Comparison of ENCODE assay signal across 21 cellular contexts in genomic region chr5:110040178-110040577, GRCh38.
A peak's percentile ranks its signal among the peaks of the same experiment; 100 is the strongest.
DNase-seq lines count a peak whose midpoint lies in the region; ATAC-seq and TF ChIP-seq lines count a peak whose summit lies in the region.
"Had no signal": no experiment of that assay in that cellular context is flagged by ENCODE, and none has a peak within 500 bp of the region (broad histone marks: within the 10 kb centered on the region; RNA-seq: fewer than 3 reads in every experiment).

No MANE protein-coding gene starts in this region.

- H4K8ac ChIP-seq in mesendoderm (ENCODE audit: low read depth, low read length) = no peak overlapping the region

- no peak overlapping the region for H3K4me2 ChIP-seq in KMS-11
- H3K4me2 ChIP-seq in mesendoderm (ENCODE audit: low read length) = no peak overlapping the region
- H3K4me2 ChIP-seq: hepatocyte had no signal

- no peak overlapping the region for H3K4ac ChIP-seq in mesendoderm (ENCODE audit: low read depth, low read length)

- DNase-seq in ELR (ENCODE audit: low read depth) = peak; percentile 27
- DNase-seq in chondrocyte (ENCODE audit: low spot score) = no peak
- DNase-seq in mesendoderm = peak; percentile 20
- DNase-seq in HEK293T (ENCODE audit: extremely low spot score) = no peak
- DNase-seq in heart right ventricle = no peak
- no peak for DNase-seq in T-cell
- no peak for DNase-seq in GM03348 (ENCODE audit: low spot score)
- DNase-seq: Calu3, caudate nucleus, esophagus squamous epithelium, kidney, mesenchymal stem cell, NCI-H1105, NCI-H2081 treated with DMSO at 0.1 percent for 48 hours, NCI-H510A treated with DMSO at 0.1 percent for 48 hours, SHP77 had no signal

- H3K4me3 ChIP-seq in KMS-11 (IDR thresholded peaks at IDR 0.05; ENCODE audit: insufficient read depth, low read depth, low read length) (no peak overlapping the region), mesendoderm (ENCODE audit: low read length) (no peak overlapping the region), heart right ventricle (no peak overlapping the region)
- H3K4me3 ChIP-seq: esophagus squamous epithelium, hepatocyte had no signal

- H3K27me3 Mint-ChIP-seq in chondrocyte (ENCODE audit: low read depth) (no peaks in the 10 kb centered on the region), T-cell (no peaks in the 10 kb centered on the region)

- intact Hi-C loops in heart right ventricle (cut with DNase I) = no loop called here

- no peak overlapping the region for H2BK15ac ChIP-seq in mesendoderm (replicated peaks; ENCODE audit: low read depth)

- H3K23ac ChIP-seq in mesendoderm (ENCODE audit: low read length) = no peak overlapping the region

- POLR2A ChIA-PET in HEK293T (lab: Yijun Ruan, JAX) (no interaction called here), T-cell (lab: Charles Lee) (no interaction called here)

- no peaks in the 10 kb centered on the region for H3K79me2 ChIP-seq in KMS-11 (ENCODE audit: insufficient read depth, low read depth)
- H3K79me2 ChIP-seq in mesendoderm (ENCODE audit: control insufficient read depth, insufficient read depth, low read length) = no peaks in the 10 kb centered on the region
- H3K79me2 ChIP-seq: hepatocyte had no signal

- H3K9me3 Mint-ChIP-seq in chondrocyte (ENCODE audit: low read depth) (peaks cover 27% of the 10 kb centered on the region), T-cell (peaks cover 19 to 31% (median 26%) of the 10 kb centered on the region in 3 donors)

- H2AFZ ChIP-seq in KMS-11 (ENCODE audit: low read depth) = no peak overlapping the region
- H2AFZ ChIP-seq: hepatocyte had no signal

- H3K9ac ChIP-seq in KMS-11 = no peak overlapping the region
- no peak overlapping the region for H3K9ac ChIP-seq in mesendoderm (ENCODE audit: low read length)

- no CpG with 5 or more reads among the region's 2 CpGs for WGBS in mesendoderm (ENCODE audit: extremely low coverage, insufficient coverage, low lambda C conversion rate)
- WGBS in heart right ventricle, 2 donors = 93 to 94% methylated on average over 2 of the region's 2 CpGs

- no peak overlapping the region for H2AK5ac ChIP-seq in mesendoderm (ENCODE audit: low read length)

- no peak overlapping the region for H2BK120ac ChIP-seq in mesendoderm (ENCODE audit: low read depth, low read length)

- no peak overlapping the region for H3K4me3 Mint-ChIP-seq in chondrocyte (ENCODE audit: unreplicated experiment)
- no peak overlapping the region for H3K4me3 Mint-ChIP-seq in T-cell
- H3K4me3 Mint-ChIP-seq: activated T-helper 1 cell treated with anti-CD3 and anti-CD28 coated beads, Interleukin-12 subunit alpha, Interleukin-12 subunit beta, Interleukin-2, Interleukin-4 antibody, amounts not matched to agents 30 ng/mL and 10 ng/mL and 1 ng/mL, durations not matched to agents 14 hours and 24 hours and 36 hours; natural killer cell treated with Interleukin-12 subunit alpha and Interleukin-12 subunit beta and Interleukin-15 and Interleukin-18, amount 100 ng/mL, for 72 hours; T-helper 1 cell treated with Interleukin-12 subunit alpha and Interleukin-12 subunit beta and Interleukin-4 antibody, amounts not matched to agents 30 μg/mL and 1 μg/mL, for 36 hours had no signal

- no peaks in the 10 kb centered on the region for H3K36me3 ChIP-seq in KMS-11 (ENCODE audit: insufficient read depth)
- H3K36me3 ChIP-seq in mesendoderm (ENCODE audit: control insufficient read depth, insufficient read depth, low read length) = no peaks in the 10 kb centered on the region
- H3K36me3 ChIP-seq in heart right ventricle = no peaks in the 10 kb centered on the region
- H3K36me3 ChIP-seq: esophagus squamous epithelium had no signal

- no peak overlapping the region for H2BK5ac ChIP-seq in mesendoderm (ENCODE audit: low read length)

- H3K4me1 ChIP-seq in KMS-11 (ENCODE audit: low read depth, poor library complexity, severe bottlenecking) (no peaks in the 10 kb centered on the region), mesendoderm (ENCODE audit: control insufficient read depth, low read depth, low read length) (no peaks in the 10 kb centered on the region), heart right ventricle (no peaks in the 10 kb centered on the region)
- H3K4me1 ChIP-seq: esophagus squamous epithelium had no signal

- H3K79me1 ChIP-seq in mesendoderm (ENCODE audit: low read length) = no peaks in the 10 kb centered on the region

- H3K56ac ChIP-seq in mesendoderm (ENCODE audit: low read length) = no peak overlapping the region

- ATAC-seq in heart right ventricle = no peak
- no peak for ATAC-seq in T-cell (replicated peaks in 1 of 4)
- ATAC-seq: natural killer cell treated with Interleukin-12 subunit alpha and Interleukin-12 subunit beta and Interleukin-15 and Interleukin-18, amount 100 ng/mL, for 72 hours had no signal

- H3K27ac ChIP-seq in KMS-11 (no peak overlapping the region), mesendoderm (ENCODE audit: low read depth, low read length) (no peak overlapping the region), heart right ventricle (no peak overlapping the region)
- H3K27ac ChIP-seq: esophagus squamous epithelium, hepatocyte had no signal

- H4K20me1 ChIP-seq in KMS-11 (ENCODE audit: insufficient read depth) = no peaks in the 10 kb centered on the region

- H4K5ac ChIP-seq in mesendoderm (ENCODE audit: low read length) = no peak overlapping the region

- H3K18ac ChIP-seq in mesendoderm (ENCODE audit: low read length) = no peak overlapping the region

- CTCF ChIA-PET in HEK293T (lab: Yijun Ruan, JAX) (no interaction called here), T-cell (lab: Charles Lee) (no interaction called here)

- TF ChIP-seq CTCF in KMS-11 (conservative IDR thresholded peaks at IDR 0.05; ENCODE audit: low read depth, low read length) (peak; percentile 24; the same call in 1 of the 2 replicates), chondrocyte (IDR thresholded peaks at IDR 0.05) (peak; percentile 18), heart right ventricle (IDR thresholded peaks at IDR 0.05) (no peak)

- H3K9me3 ChIP-seq in heart right ventricle = peaks cover 0 to 40% (median 12%) of the 10 kb centered on the region in 11 donors

- H3K4me1 Mint-ChIP-seq in chondrocyte (ENCODE audit: low read depth) (no peaks in the 10 kb centered on the region), T-cell (peaks cover 14 to 18% (median 18%) of the 10 kb centered on the region in 3 donors)

- peaks cover 5% of the 10 kb centered on the region for H3K36me3 Mint-ChIP-seq in chondrocyte (ENCODE audit: low read depth)
- H3K36me3 Mint-ChIP-seq in T-cell = peaks cover 14% of the 10 kb centered on the region

- H3K27me3 ChIP-seq in KMS-11 (ENCODE audit: insufficient read depth, low read depth) (no peaks in the 10 kb centered on the region), mesendoderm (ENCODE audit: insufficient read depth, low read length, poor library complexity) (no peaks in the 10 kb centered on the region), heart right ventricle (peaks cover 0 to 9% (median 0%) of the 10 kb centered on the region in 7 donors)
- H3K27me3 ChIP-seq: esophagus squamous epithelium, hepatocyte had no signal

- H3K27ac Mint-ChIP-seq in chondrocyte (ENCODE audit: unreplicated experiment) = no peak overlapping the region
- no peak overlapping the region for H3K27ac Mint-ChIP-seq in T-cell
- H3K27ac Mint-ChIP-seq: activated T-helper 1 cell treated with anti-CD3 and anti-CD28 coated beads, Interleukin-12 subunit alpha, Interleukin-12 subunit beta, Interleukin-2, Interleukin-4 antibody, amounts not matched to agents 30 ng/mL and 10 ng/mL and 1 ng/mL, durations not matched to agents 14 hours and 24 hours and 36 hours; natural killer cell treated with Interleukin-12 subunit alpha and Interleukin-12 subunit beta and Interleukin-15 and Interleukin-18, amount 100 ng/mL, for 72 hours; T-helper 1 cell treated with Interleukin-12 subunit alpha and Interleukin-12 subunit beta and Interleukin-4 antibody, amounts not matched to agents 30 μg/mL and 1 μg/mL, for 36 hours had no signal

TF ChIP-seq in HEK293T, 16 proteins besides CTCF, POLR2A, EP300 and RAD21:
- TF ChIP-seq NFRKB (IDR thresholded peaks at IDR 0.05) (no peak), FOXA1 (IDR thresholded peaks at IDR 0.05) (no peak), SUZ12 (IDR thresholded peaks at IDR 0.05) (no peak), SP1 (IDR thresholded peaks at IDR 0.05) (no peak), FOXK2 (IDR thresholded peaks at IDR 0.05) (no peak)
TF ChIP-seq in HEK293T: peak in this region for 0.

Comparison
In these comparisons a context has a peak if more than half of its experiments do, and no peak if none do; other contexts are left out.
1. DNase-seq: peak in ELR (single experiment) and mesendoderm (single experiment); none in chondrocyte (single experiment), HEK293T (single experiment), heart right ventricle (0 of 2), T-cell (0 of 34) and GM03348 (single experiment).
2. CTCF ChIP-seq: peak in KMS-11 (single experiment) and chondrocyte (single experiment); none in heart right ventricle (0 of 9).